2 cellular contexts compared by ENCODE assay signal in genomic region chr4:68808060-68808459, GRCh38.
TF ChIP-seq lines count a peak whose summit lies in the region.

No MANE protein-coding gene starts in this region.

TF ChIP-seq in HepG2, 621 proteins besides CTCF, POLR2A, EP300 and RAD21:
- TF ChIP-seq XBP1 (CRISPR knock-in tag; IDR thresholded peaks at IDR 0.05) (no peak), CERS6 (CRISPR knock-in tag; IDR thresholded peaks at IDR 0.05) (no peak), ZNF18 (CRISPR knock-in tag; IDR thresholded peaks at IDR 0.05; ENCODE audit: insufficient replicate concordance) (no peak), CBFB (CRISPR knock-in tag; IDR thresholded peaks at IDR 0.05) (no peak), ETV6 (CRISPR knock-in tag; conservative IDR thresholded peaks at IDR 0.05) (no peak), SCMH1 (CRISPR knock-in tag; IDR thresholded peaks at IDR 0.05; ENCODE audit: borderline replicate concordance) (no peak), SRSF1 (optimal IDR thresholded peaks at IDR 0.05; ENCODE audit: low read depth, low read length) (no peak), HNF4A (CRISPR knock-in tag; IDR thresholded peaks at IDR 0.05) (0 out of 2 replicates have a peak, but pooled peaks have one; percentile 13)

TF ChIP-seq in liver, 16 proteins besides CTCF, POLR2A, EP300 and RAD21:
- no peak for TF ChIP-seq RXRA (IDR thresholded peaks at IDR 0.05)
- TF ChIP-seq HNF4G (IDR thresholded peaks at IDR 0.05), result peak; percentile 45
- TF ChIP-seq HNF4A (conservative IDR thresholded peaks at IDR 0.05), result peak; percentile 65 to 77
TF ChIP-seq in liver: peak in this region for 2.
